ENCODE assay signal across 8 cellular contexts in the genomic region with DNA sequence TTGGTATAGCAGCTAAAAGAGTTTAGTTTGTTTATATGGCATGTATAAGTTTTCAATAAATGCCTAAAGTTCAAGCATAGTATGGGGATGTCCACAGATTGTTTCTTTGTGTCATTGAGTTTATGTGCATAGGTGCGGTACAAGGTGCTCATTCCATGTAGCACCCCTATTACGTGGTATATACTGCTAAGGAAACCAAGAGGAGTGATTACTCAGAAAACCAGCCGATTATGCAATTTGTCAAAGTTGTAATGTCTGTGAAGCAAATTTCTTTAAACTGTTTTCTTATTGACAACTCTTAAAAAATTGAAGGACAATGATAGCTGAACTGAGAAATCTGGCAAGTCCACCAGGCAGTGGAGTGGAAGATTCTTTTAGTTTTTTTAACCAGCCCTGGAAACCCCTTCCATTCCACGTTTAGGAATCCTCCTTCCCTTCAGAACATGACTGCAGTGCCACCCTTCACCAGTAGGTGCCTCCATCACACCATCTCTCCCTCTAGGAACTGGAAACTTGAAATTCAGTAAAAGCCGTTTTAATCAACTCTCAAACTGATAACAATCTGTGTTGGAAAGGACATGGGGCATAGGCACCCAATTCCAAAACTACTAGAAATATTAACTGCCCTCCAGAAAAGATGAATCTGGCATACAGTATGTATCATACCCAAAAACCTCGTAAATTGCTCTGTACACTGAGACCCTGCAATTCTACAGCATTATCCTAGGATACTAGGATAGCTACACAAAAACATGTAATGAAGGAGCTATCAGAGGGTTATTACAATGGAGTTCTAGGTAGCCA. TPM values are rescaled to one million over a fixed set of nuclear protein-coding genes. Genes with fewer than 3 reads are reported as not detected.
DNase-seq lines count a peak whose midpoint lies in the region; ATAC-seq and TF ChIP-seq lines count a peak whose summit lies in the region.

No MANE protein-coding gene starts in this region.

- no peaks in the 10 kb centered on the region for H3K9me3 ChIP-seq in SK-N-SH
- no peaks in the 10 kb centered on the region for H3K9me3 ChIP-seq in upper lobe of right lung

- H3K27me3 ChIP-seq in SK-N-SH (ENCODE audit: insufficient read depth) (no peaks in the 10 kb centered on the region), upper lobe of right lung (no peaks in the 10 kb centered on the region)

- no peaks in the 10 kb centered on the region for H4K20me1 ChIP-seq in SK-N-SH (ENCODE audit: insufficient read depth)

- peak overlapping the region in 1 of 2 experiments; percentile 40; a peak in 1 of 4 replicates for H3K4me3 ChIP-seq in SK-N-SH (ENCODE audit: low read depth in 2 of 2, low read length in 1 of 2)
- no peak overlapping the region for H3K4me3 ChIP-seq in upper lobe of right lung

- H3K4me1 ChIP-seq in SK-N-SH (ENCODE audit: control insufficient read depth in 1 of 2, insufficient read depth in 2 of 2, low read depth in 1 of 2, low read length in 1 of 2): peaks cover 0 to 4% of the 10 kb centered on the region in 2 experiments; a peak in 2 of 4 replicates
- H3K4me1 ChIP-seq in upper lobe of right lung: peaks cover 56% of the 10 kb centered on the region

- H3K9ac ChIP-seq in SK-N-SH: no peak overlapping the region

- peak; percentile 100 for TF ChIP-seq CTCF in SK-N-SH (IDR thresholded peaks at IDR 0.05)
- TF ChIP-seq CTCF in upper lobe of right lung (IDR thresholded peaks at IDR 0.05): peak; percentile 99

- intact Hi-C loops in upper lobe of right lung (cut with DNase I): loop anchor here (5.0 kb wide), 1 partner anchor 238 kb away; no protein-coding TSS in a partner anchor

- H3F3A ChIP-seq in SK-N-SH (replicated peaks; ENCODE audit: insufficient read depth): peaks cover 7% of the 10 kb centered on the region

- TF ChIP-seq RAD21 in SK-N-SH (IDR thresholded peaks at IDR 0.05; ENCODE audit: low read length): peak; percentile 96

- CTCF ChIA-PET in SK-N-SH (lab: Yijun Ruan, JAX): interaction anchor here (0.6 to 5.1 kb wide), 42 partner anchors 9 to 423 kb away, joined by 3 to 50 read pairs (median 4); partner anchors contain the start of genes DCUN1D3, ERI2, LDAF1 and LYRM1

- ATAC-seq in upper lobe of right lung (peak; percentile 81), HG03354 (IDR thresholded peaks at IDR 0.05; ENCODE audit: poor library complexity, severe bottlenecking, unreplicated experiment) (no peak)

- H3K79me2 ChIP-seq in SK-N-SH (ENCODE audit: insufficient read depth): 0 out of 2 replicates have a peak, but pooled peaks cover 2% of the 10 kb centered on the region

- WGBS in SK-N-SH (ENCODE audit: low lambda C conversion rate): 47% methylated on average over 6 of the region's 6 CpGs

- H3K27ac ChIP-seq in SK-N-SH (ENCODE audit: low read depth in 2 of 2, low read length in 1 of 2): peak overlapping the region in 1 of 2 experiments; percentile 7; a peak in 1 of 4 replicates
- peak overlapping the region; percentile 89 for H3K27ac ChIP-seq in upper lobe of right lung

- no peaks in the 10 kb centered on the region for H3K9me2 ChIP-seq in SK-N-SH

- H3K36me3 ChIP-seq in SK-N-SH (replicated peaks in 1 of 2; ENCODE audit: control insufficient read depth in 1 of 2, insufficient read depth in 2 of 2, low read length in 1 of 2): peaks cover 31 to 39% of the 10 kb centered on the region in 2 experiments
- no peaks in the 10 kb centered on the region for H3K36me3 ChIP-seq in upper lobe of right lung

- DNase-seq in DMS114 treated with DMSO at 0.1 percent for 48 hours (lab: John Stamatoyannopoulos, UW; ENCODE audit: unreplicated experiment): peak; percentile 28
- DNase-seq in KBM-7: peak; percentile 80
- DNase-seq in SK-N-SH: peak; percentile 50
- DNase-seq in activated naive CD4-positive, alpha-beta T cell (lab: John Stamatoyannopoulos, UW): peak; percentile 8 to 49 (median 36)
- DNase-seq in globus pallidus (ENCODE audit: low spot score): peak; percentile 53
- peak; percentile 70 for DNase-seq in pons (ENCODE audit: low spot score)
- DNase-seq in upper lobe of right lung: peak; percentile 72

- in situ Hi-C loops in KBM-7 (cut with MboI; ENCODE audit: low pct_unique_long_range_greater_than_20kb, low sequenced_read_pairs): loop anchor here (10.0 kb wide), 1 partner anchor 235 kb away; no protein-coding TSS in a partner anchor

- TF ChIP-seq EP300 in SK-N-SH (IDR thresholded peaks at IDR 0.05; ENCODE audit: borderline replicate concordance in 1 of 2, low read depth in 1 of 2, low read length in 1 of 2): no peak

- H3K4me2 ChIP-seq in SK-N-SH: no peak overlapping the region

- POLR2A ChIA-PET in SK-N-SH (lab: Yijun Ruan, JAX): no interaction called here

- no peak overlapping the region for H2AFZ ChIP-seq in SK-N-SH (ENCODE audit: low read depth)

TF ChIP-seq in SK-N-SH, 30 proteins besides CTCF, POLR2A, EP300 and RAD21:
- no peak for TF ChIP-seq RXRA (IDR thresholded peaks at IDR 0.05; ENCODE audit: borderline replicate concordance, low read depth)
- TF ChIP-seq SMC3 (IDR thresholded peaks at IDR 0.05; ENCODE audit: low read depth, low read length): peak; percentile 88
- TF ChIP-seq NRF1 (IDR thresholded peaks at IDR 0.05; ENCODE audit: low read depth, low read length): no peak
- peak; percentile 58 for TF ChIP-seq GATA2 (CRISPR knock-in tag; IDR thresholded peaks at IDR 0.05)
- TF ChIP-seq, protein P1, sequence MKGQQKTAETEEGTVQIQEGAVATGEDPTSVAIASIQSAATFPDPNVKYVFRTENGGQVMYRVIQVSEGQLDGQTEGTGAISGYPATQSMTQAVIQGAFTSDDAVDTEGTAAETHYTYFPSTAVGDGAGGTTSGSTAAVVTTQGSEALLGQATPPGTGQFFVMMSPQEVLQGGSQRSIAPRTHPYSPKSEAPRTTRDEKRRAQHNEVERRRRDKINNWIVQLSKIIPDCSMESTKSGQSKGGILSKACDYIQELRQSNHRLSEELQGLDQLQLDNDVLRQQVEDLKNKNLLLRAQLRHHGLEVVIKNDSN (IDR thresholded peaks at IDR 0.05; ENCODE audit: borderline replicate concordance, low read depth): no peak
- peak; percentile 23; the same call in 1 of the 2 replicates for TF ChIP-seq POLR2AphosphoS5 (IDR thresholded peaks at IDR 0.05; ENCODE audit: low read depth, low read length)
- no peak for TF ChIP-seq MEF2A (IDR thresholded peaks at IDR 0.05; ENCODE audit: borderline replicate concordance, low read depth)

RNA-seq across cellular contexts. Expression of gene REXO5, which starts 43.5 kb away (rescaled TPM):
- polyA plus RNA-seq in SK-N-SH (2012; rRNA removed): 3.8 and 5.2 TPM in 2 replicates
- polyA plus RNA-seq in SK-N-SH (2012; cell fraction: cytosol; rRNA removed): 3.4 TPM in 2 replicates
- 8.2 and 9.3 TPM in 2 replicates for polyA plus RNA-seq in SK-N-SH (2012; cell fraction: nucleus; rRNA removed)
- 1.4 TPM for total RNA-seq in upper lobe of right lung

RNA-seq across cellular contexts. Expression of gene ERI2, which starts 43.5 kb away (rescaled TPM):
- polyA plus RNA-seq in SK-N-SH (2012; rRNA removed): 9.1 and 13.6 TPM in 2 replicates
- polyA plus RNA-seq in SK-N-SH (2012; cell fraction: cytosol; rRNA removed): 11.7 and 13.2 TPM in 2 replicates
- polyA plus RNA-seq in SK-N-SH (2012; cell fraction: nucleus; rRNA removed): 16.7 and 21.1 TPM in 2 replicates
- 16.5 TPM for total RNA-seq in upper lobe of right lung

RNA-seq across cellular contexts. Expression of gene DCUN1D3, which starts 50.4 kb away (rescaled TPM):
- 4.7 and 6.2 TPM in 2 replicates for polyA plus RNA-seq in SK-N-SH (2012; rRNA removed)
- 4.5 and 4.7 TPM in 2 replicates for polyA plus RNA-seq in SK-N-SH (2012; cell fraction: cytosol; rRNA removed)
- polyA plus RNA-seq in SK-N-SH (2012; cell fraction: nucleus; rRNA removed): 6.8 and 7.8 TPM in 2 replicates
- total RNA-seq in upper lobe of right lung: 28.7 TPM

RNA-seq across cellular contexts. Expression of gene LYRM1, which starts 50.8 kb away (rescaled TPM):
- polyA plus RNA-seq in SK-N-SH (2012; rRNA removed): 18.1 and 21.9 TPM in 2 replicates
- polyA plus RNA-seq in SK-N-SH (2012; cell fraction: cytosol; rRNA removed): 30.9 and 32.6 TPM in 2 replicates
- 2.8 and 8.5 TPM in 2 replicates for polyA plus RNA-seq in SK-N-SH (2012; cell fraction: nucleus; rRNA removed)
- 28.9 TPM for total RNA-seq in upper lobe of right lung

Comparison
In these comparisons a context has a peak if more than half of its experiments do, and no peak if none do; other contexts are left out.
1. DNase-seq: peak in every context shown above with its lines; median percentile 80 in KBM-7; 72 in upper lobe of right lung; 70 in pons; 53 in globus pallidus; 50 in SK-N-SH; 36 in activated naive CD4-positive, alpha-beta T cell; 28 in DMS114 treated with DMSO at 0.1 percent for 48 hours.